Comparison of ENCODE assay signal across 19 cellular contexts in genomic region chr9:96408409-96409280, GRCh38. TPM values are rescaled to one million over a fixed set of nuclear protein-coding genes. Genes with fewer than 3 reads are reported as not detected.
DNase-seq lines count a peak whose midpoint lies in the region; ATAC-seq, FAIRE-seq and TF ChIP-seq lines count a peak whose summit lies in the region.
"Had no signal": no experiment of that assay in that cellular context is flagged by ENCODE, and none has a peak within 500 bp of the region (broad histone marks: within the 10 kb centered on the region; RNA-seq: fewer than 3 reads in every experiment).

No MANE protein-coding gene starts in this region.

- no peak for TF ChIP-seq CTCF in lower leg skin (IDR thresholded peaks at IDR 0.05)
- no peak for TF ChIP-seq CTCF in Peyer's patch (IDR thresholded peaks at IDR 0.05)

- FAIRE-seq in RCC 7860 (lab: Jason Lieb, UNC): no peak
- FAIRE-seq: GM18507 had no signal

- no peaks in the 10 kb centered on the region for H3K27me3 ChIP-seq in Peyer's patch
- H3K27me3 ChIP-seq: gastroesophageal sphincter, vagina had no signal

- no peaks in the 10 kb centered on the region for H3K27me3 Mint-ChIP-seq in activated naive CD8-positive, alpha-beta T cell
- H3K27me3 Mint-ChIP-seq in activated naive CD8-positive, alpha-beta T cell treated with anti-CD3 and anti-CD28 coated beads, Interleukin-2, amount 50 U/mL, for 24 hours: no peaks in the 10 kb centered on the region
- no peaks in the 10 kb centered on the region for H3K27me3 Mint-ChIP-seq in central memory CD8-positive, alpha-beta T cell

- no peak for TF ChIP-seq EP300 in Ishikawa (IDR thresholded peaks at IDR 0.05; ENCODE audit: borderline replicate concordance)

- no peak for TF ChIP-seq RAD21 in Ishikawa (IDR thresholded peaks at IDR 0.05; ENCODE audit: low read depth)

- 75 to 77% methylated on average over 9 of the region's 9 CpGs for WGBS in lower leg skin, 2 donors

- peaks cover 30% of the 10 kb centered on the region for H3K4me1 Mint-ChIP-seq in activated naive CD8-positive, alpha-beta T cell (ENCODE audit: low read depth)
- peaks cover 22% of the 10 kb centered on the region for H3K4me1 Mint-ChIP-seq in activated naive CD8-positive, alpha-beta T cell treated with anti-CD3 and anti-CD28 coated beads, Interleukin-2, amount 50 U/mL, for 24 hours
- peaks cover 30% of the 10 kb centered on the region for H3K4me1 Mint-ChIP-seq in central memory CD8-positive, alpha-beta T cell

- intact Hi-C loops in lower leg skin (cut with DNase I; ENCODE audit: low total_unique reads): no loop called here

- H3K4me3 ChIP-seq in lower leg skin (ENCODE audit: low read depth, poor library complexity, severe bottlenecking) (no peak overlapping the region), Peyer's patch (no peak overlapping the region)
- H3K4me3 ChIP-seq: gastroesophageal sphincter, psoas muscle, vagina had no signal

- peak overlapping the region in 1 of 4 donors; percentile 21 for H3K27ac ChIP-seq in Peyer's patch
- H3K27ac ChIP-seq: epithelial cell of prostate, gastroesophageal sphincter, psoas muscle, vagina had no signal

- no peaks in the 10 kb centered on the region for H3K9me3 ChIP-seq in Peyer's patch
- H3K9me3 ChIP-seq: gastroesophageal sphincter, psoas muscle, vagina had no signal

- no peak overlapping the region for H3K4me3 Mint-ChIP-seq in activated naive CD8-positive, alpha-beta T cell
- H3K4me3 Mint-ChIP-seq in activated naive CD8-positive, alpha-beta T cell treated with anti-CD3 and anti-CD28 coated beads, Interleukin-2, amount 50 U/mL, for 24 hours: no peak overlapping the region
- H3K4me3 Mint-ChIP-seq in central memory CD8-positive, alpha-beta T cell: no peak overlapping the region
- H3K4me3 Mint-ChIP-seq: natural killer cell had no signal

- no peak for ATAC-seq in activated naive CD8-positive, alpha-beta T cell treated with anti-CD3 and anti-CD28 coated beads, Interleukin-2, amount 50 U/mL, for 24 hours
- no peak for ATAC-seq in central memory CD8-positive, alpha-beta T cell (replicated peaks; ENCODE audit: extremely low read depth, poor library complexity, severe bottlenecking)
- ATAC-seq: gastroesophageal sphincter, natural killer cell, psoas muscle had no signal

- no peaks in the 10 kb centered on the region for H3K36me3 Mint-ChIP-seq in activated naive CD8-positive, alpha-beta T cell
- peaks cover 32% of the 10 kb centered on the region for H3K36me3 Mint-ChIP-seq in activated naive CD8-positive, alpha-beta T cell treated with anti-CD3 and anti-CD28 coated beads, Interleukin-2, amount 50 U/mL, for 24 hours (ENCODE audit: low read depth)
- peaks cover 1% of the 10 kb centered on the region for H3K36me3 Mint-ChIP-seq in central memory CD8-positive, alpha-beta T cell (ENCODE audit: insufficient read depth)
- H3K36me3 Mint-ChIP-seq: natural killer cell had no signal

- peak overlapping the region; percentile 73 for H3K27ac Mint-ChIP-seq in activated naive CD8-positive, alpha-beta T cell
- H3K27ac Mint-ChIP-seq in activated naive CD8-positive, alpha-beta T cell treated with anti-CD3 and anti-CD28 coated beads, Interleukin-2, amount 50 U/mL, for 24 hours: no peak overlapping the region
- H3K27ac Mint-ChIP-seq in central memory CD8-positive, alpha-beta T cell (ENCODE audit: low read depth): peak overlapping the region; percentile 47

- no peaks in the 10 kb centered on the region for H3K36me3 ChIP-seq in Peyer's patch
- H3K36me3 ChIP-seq: gastroesophageal sphincter, vagina had no signal

- H3K9me3 Mint-ChIP-seq in activated naive CD8-positive, alpha-beta T cell (ENCODE audit: low read depth): no peaks in the 10 kb centered on the region
- H3K9me3 Mint-ChIP-seq in activated naive CD8-positive, alpha-beta T cell treated with anti-CD3 and anti-CD28 coated beads, Interleukin-2, amount 50 U/mL, for 24 hours: no peaks in the 10 kb centered on the region
- no peaks in the 10 kb centered on the region for H3K9me3 Mint-ChIP-seq in central memory CD8-positive, alpha-beta T cell
- H3K9me3 Mint-ChIP-seq: natural killer cell had no signal

- no peaks in the 10 kb centered on the region for H3K4me1 ChIP-seq in Peyer's patch
- H3K4me1 ChIP-seq: gastroesophageal sphincter, psoas muscle, vagina had no signal

- DNase-seq in activated naive CD8-positive, alpha-beta T cell treated with anti-CD3 and anti-CD28 coated beads, Interleukin-2, amount 50 U/mL, for 24 hours: no peak
- no peak for DNase-seq in central memory CD8-positive, alpha-beta T cell (ENCODE audit: low spot score in 2 of 2)
- DNase-seq in Kasumi-1 (lab: John Stamatoyannopoulos, UW): no peak
- DNase-seq in lower leg skin (ENCODE audit: low spot score in 2 of 2): no peak
- no peak for DNase-seq in Peyer's patch
- DNase-seq in RCC 7860 (ENCODE audit: low spot score): no peak
- DNase-seq: cortex of kidney, DMS153, mammary epithelial cell, natural killer cell, NCI-H2107, NCI-H82, psoas muscle had no signal

- TF ChIP-seq POLR2A in lower leg skin (IDR thresholded peaks at IDR 0.05) (no peak), Peyer's patch (IDR thresholded peaks at IDR 0.05) (no peak)

TF ChIP-seq in Ishikawa, 13 proteins besides CTCF, POLR2A, EP300 and RAD21:
- TF ChIP-seq, protein P1, sequence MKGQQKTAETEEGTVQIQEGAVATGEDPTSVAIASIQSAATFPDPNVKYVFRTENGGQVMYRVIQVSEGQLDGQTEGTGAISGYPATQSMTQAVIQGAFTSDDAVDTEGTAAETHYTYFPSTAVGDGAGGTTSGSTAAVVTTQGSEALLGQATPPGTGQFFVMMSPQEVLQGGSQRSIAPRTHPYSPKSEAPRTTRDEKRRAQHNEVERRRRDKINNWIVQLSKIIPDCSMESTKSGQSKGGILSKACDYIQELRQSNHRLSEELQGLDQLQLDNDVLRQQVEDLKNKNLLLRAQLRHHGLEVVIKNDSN (IDR thresholded peaks at IDR 0.05): 0 out of 2 replicates have a peak, but pooled peaks have one; percentile 35
- TF ChIP-seq TCF12 (IDR thresholded peaks at IDR 0.05; ENCODE audit: low read depth): no peak

RNA-seq across cellular contexts. Expression of gene ZNF367, which starts 9.5 kb away (rescaled TPM):
- total RNA-seq in lower leg skin (1 to 10 TPM in 3 of 4 donors, under 1 TPM in 1; 0.93 to 3.0 (median 1.8) TPM), Peyer's patch (1 to 10 TPM; 1.5 to 7.4 (median 3.4) TPM)

RNA-seq across cellular contexts. Expression of gene SLC35D2, which starts 25.1 kb away (rescaled TPM):
- total RNA-seq in lower leg skin (10 to 100 TPM; 10.7 to 21.3 (median 13.3) TPM), Peyer's patch (100 to 1,000 TPM in 1 of 4 donors, 10 to 100 TPM in 3; 38.8 to 140 (median 84.9) TPM)

RNA-seq across cellular contexts. Expression of gene HABP4, which starts 41.3 kb away (rescaled TPM):
- total RNA-seq in lower leg skin: 10 to 100 TPM in 2 of 4 donors, 1 to 10 TPM in 2; 6.3 to 13.4 (median 10.2) TPM
- 10 to 100 TPM in 1 of 4 donors, 1 to 10 TPM in 3; 3.2 to 19.8 (median 5.1) TPM for total RNA-seq in Peyer's patch
